Comparison of ENCODE assay signal across 25 cellular contexts in genomic region chr4:154960476-154960875, GRCh38.
DNase-seq lines count a peak whose midpoint lies in the region; ATAC-seq and TF ChIP-seq lines count a peak whose summit lies in the region.
"Had no signal": no experiment of that assay in that cellular context is flagged by ENCODE, and none has a peak within 500 bp of the region (broad histone marks: within the 10 kb centered on the region; RNA-seq: fewer than 3 reads in every experiment).

No MANE protein-coding gene starts in this region.

- no peaks in the 10 kb centered on the region for H3K27me3 ChIP-seq in left ventricle myocardium inferior (ENCODE audit: low read depth)
- H3K27me3 ChIP-seq in WERI-Rb-1 (ENCODE audit: insufficient read depth, low read depth, severe bottlenecking): no peaks in the 10 kb centered on the region
- H3K27me3 ChIP-seq: colonic mucosa, SJCRH30, testis had no signal

- H3K36me3 ChIP-seq in left ventricle myocardium inferior (no peaks in the 10 kb centered on the region), WERI-Rb-1 (no peaks in the 10 kb centered on the region)
- H3K36me3 ChIP-seq: colonic mucosa, SJCRH30 had no signal

- in situ Hi-C loops in KBM-7 (cut with MboI; ENCODE audit: low pct_unique_long_range_greater_than_20kb, low sequenced_read_pairs): no loop called here

- no peak overlapping the region for H3K4me3 ChIP-seq in left ventricle myocardium inferior
- no peak overlapping the region for H3K4me3 ChIP-seq in WERI-Rb-1 (ENCODE audit: low read depth, low read length)
- H3K4me3 ChIP-seq: colonic mucosa, psoas muscle, SJCRH30, testis had no signal

- intact Hi-C loops in left ventricle myocardium inferior (cut with micrococcal nuclease): no loop called here
- intact Hi-C loops in Right ventricle myocardium superior (cut with DNase I): no loop called here

- no peak for TF ChIP-seq CTCF in left ventricle myocardium inferior (IDR thresholded peaks at IDR 0.05; ENCODE audit: borderline replicate concordance)
- TF ChIP-seq CTCF in WERI-Rb-1 (IDR thresholded peaks at IDR 0.05; ENCODE audit: low read depth, low read length): no peak

- peak overlapping the region; percentile 60 for H3K27ac ChIP-seq in left ventricle myocardium inferior (replicated peaks)
- no peak overlapping the region for H3K27ac ChIP-seq in WERI-Rb-1
- H3K27ac ChIP-seq: colonic mucosa, psoas muscle, SJCRH30 had no signal

- DNase-seq in left ventricle myocardium inferior (no peak), Right ventricle myocardium superior (no peak), KBM-7 (no peak), WERI-Rb-1 (no peak), HuH-7 (ENCODE audit: low spot score) (no peak)
- DNase-seq in activated naive CD4-positive, alpha-beta T cell (lab: John Stamatoyannopoulos, UW): no peak
- DNase-seq: 8988T; activated T-cell treated with anti-CD3 and anti-CD28 coated beads for 4 hours; aorta; CD4-positive, CD25-positive, alpha-beta regulatory T cell; colonic mucosa; effector memory CD4-positive, alpha-beta T cell; glutamatergic neuron; naive thymus-derived CD8-positive, alpha-beta T cell; NCI-H1092; NCI-H1930; NCI-H69; nucleus accumbens; psoas muscle; SJCRH30; stimulated activated CD4-positive, alpha-beta T cell treated with anti-CD3 and anti-CD28 coated beads, Interleukin-15, amount 100 ng/mL, for 24 hours; stimulated activated naive CD8-positive, alpha-beta T cell treated with anti-CD3 and anti-CD28 coated beads, Interleukin-15, Interleukin-2, amounts not matched to agents 100 U/mL and 50 U/mL, for 24 hours; testis had no signal

- peaks cover 33% of the 10 kb centered on the region for H3K4me1 ChIP-seq in left ventricle myocardium inferior
- H3K4me1 ChIP-seq: colonic mucosa, psoas muscle, SJCRH30 had no signal

- H3K9me3 ChIP-seq in left ventricle myocardium inferior (replicated peaks): no peaks in the 10 kb centered on the region
- no peaks in the 10 kb centered on the region for H3K9me3 ChIP-seq in WERI-Rb-1 (ENCODE audit: severe bottlenecking)
- H3K9me3 ChIP-seq: colonic mucosa, psoas muscle, SJCRH30, testis had no signal

- ATAC-seq in Right ventricle myocardium superior (ENCODE audit: poor library complexity): no peak
- ATAC-seq in HG02852 (IDR thresholded peaks at IDR 0.05; ENCODE audit: unreplicated experiment): peak; percentile 40
- peak; percentile 42 for ATAC-seq in HG03469 (IDR thresholded peaks at IDR 0.05; ENCODE audit: unreplicated experiment)
- ATAC-seq: naive thymus-derived CD8-positive, alpha-beta T cell; psoas muscle; stimulated activated naive CD8-positive, alpha-beta T cell treated with anti-CD3 and anti-CD28 coated beads, Interleukin-15, Interleukin-2, amounts not matched to agents 100 U/mL and 50 U/mL, for 24 hours had no signal
